In genomic region chr10:122018951-122019413, GRCh38 we compare ENCODE assay signal across 13 cellular contexts. TPM values are rescaled to one million over a fixed set of nuclear protein-coding genes. Genes with fewer than 3 reads are reported as not detected.
A peak's percentile ranks its signal among the peaks of the same experiment; 100 is the strongest.
DNase-seq lines count a peak whose midpoint lies in the region; ATAC-seq, FAIRE-seq and TF ChIP-seq lines count a peak whose summit lies in the region.
"Had no signal": no experiment of that assay in that cellular context is flagged by ENCODE, and none has a peak within 500 bp of the region (broad histone marks: within the 10 kb centered on the region; RNA-seq: fewer than 3 reads in every experiment).

No MANE protein-coding gene starts in this region.

- H3K9me1 ChIP-seq in keratinocyte (ENCODE audit: control insufficient read depth, extremely low read depth, insufficient read depth, low read length): no peaks in the 10 kb centered on the region

- H3K4me3 Mint-ChIP-seq in activated naive CD8-positive, alpha-beta T cell treated with anti-CD3 and anti-CD28 coated beads, Interleukin-2, amount 50 U/mL, for 24 hours: no peak overlapping the region
- H3K4me3 Mint-ChIP-seq: activated CD4-positive, alpha-beta T cell treated with anti-CD3 and anti-CD28 coated beads for 36 hours; activated naive CD8-positive, alpha-beta T cell treated with anti-CD3 and anti-CD28 coated beads for 36 hours; CD4-positive, alpha-beta memory T cell had no signal

- H3K4me3 ChIP-seq in keratinocyte (ENCODE audit: control insufficient read depth in 2 of 3, extremely low read depth in 1 of 3, insufficient read depth in 2 of 3, low read depth in 1 of 3, low read length in 3 of 3) (peak overlapping the region; percentile 11 to 79 (median 69)), gastrocnemius medialis (peak overlapping the region; percentile 36 to 45 (median 44))

- peak overlapping the region; percentile 43 for H3K27ac ChIP-seq in keratinocyte (ENCODE audit: control insufficient read depth, insufficient read depth, low read length)
- H3K27ac ChIP-seq in gastrocnemius medialis: peak overlapping the region; percentile 91 to 98 (median 95)

- H2AFZ ChIP-seq in keratinocyte (ENCODE audit: control insufficient read depth, low read length): peak overlapping the region; percentile 91

- peak; percentile 25 to 32 for TF ChIP-seq POLR2A in gastrocnemius medialis (IDR thresholded peaks at IDR 0.05)

- peaks cover 21% of the 10 kb centered on the region for H3K4me1 ChIP-seq in keratinocyte (ENCODE audit: control insufficient read depth, extremely low read depth, insufficient read depth, low read length)
- peaks cover 55 to 59% of the 10 kb centered on the region in 2 donors for H3K4me1 ChIP-seq in gastrocnemius medialis

- TF ChIP-seq CTCF in keratinocyte (optimal IDR thresholded peaks at IDR 0.05 in 1 of 3, IDR thresholded peaks at IDR 0.05 in 1 of 3, conservative IDR thresholded peaks at IDR 0.05 in 1 of 3; ENCODE audit: extremely low read depth in 1 of 3, insufficient read depth in 2 of 3, low read length in 3 of 3) (no peak), gastrocnemius medialis (IDR thresholded peaks at IDR 0.05 in 4 of 5, conservative IDR thresholded peaks at IDR 0.05 in 1 of 5) (no peak), GM20000 (IDR thresholded peaks at IDR 0.05; ENCODE audit: extremely low read depth, missing control alignments) (no peak)

- no peaks in the 10 kb centered on the region for H3K9me3 ChIP-seq in keratinocyte (ENCODE audit: control insufficient read depth, low read depth, low read length)
- no peaks in the 10 kb centered on the region for H3K9me3 ChIP-seq in gastrocnemius medialis

- peak overlapping the region; percentile 68 for H3K9ac ChIP-seq in keratinocyte (ENCODE audit: control insufficient read depth, extremely low read depth, insufficient read depth, low read length)

- H3K27me3 ChIP-seq in keratinocyte (ENCODE audit: control insufficient read depth, extremely low read depth, insufficient read depth, low read length): peaks cover 6% of the 10 kb centered on the region
- no peaks in the 10 kb centered on the region for H3K27me3 ChIP-seq in gastrocnemius medialis

- peaks cover 2% of the 10 kb centered on the region for H4K20me1 ChIP-seq in keratinocyte (ENCODE audit: control insufficient read depth, extremely low read depth, insufficient read depth, low read length)

- H3K27ac Mint-ChIP-seq in activated naive CD8-positive, alpha-beta T cell treated with anti-CD3 and anti-CD28 coated beads, Interleukin-2, amount 50 U/mL, for 24 hours: no peak overlapping the region
- H3K27ac Mint-ChIP-seq: activated CD4-positive, alpha-beta T cell treated with anti-CD3 and anti-CD28 coated beads for 36 hours; activated naive CD8-positive, alpha-beta T cell treated with anti-CD3 and anti-CD28 coated beads for 36 hours; CD4-positive, alpha-beta memory T cell had no signal

- no peaks in the 10 kb centered on the region for H3K36me3 ChIP-seq in keratinocyte (ENCODE audit: control insufficient read depth in 2 of 2, extremely low read depth in 1 of 2, insufficient read depth in 2 of 2, low read length in 2 of 2)
- H3K36me3 ChIP-seq in gastrocnemius medialis: peaks cover 0 to 5% of the 10 kb centered on the region in 2 donors

- in situ Hi-C loops in gastrocnemius medialis (cut with MboI; ENCODE audit: low sequenced_read_pairs in 4 of 4): no loop called here

- dilution Hi-C loops in keratinocyte (cut with MboI; ENCODE audit: extremely low pct_ligation_motif_present, low sequenced_read_pairs): no loop called here

- intact Hi-C loops in gastrocnemius medialis (cut with DNase I; ENCODE audit: low total_unique reads): no loop called here

- DNase-seq in HK-2 (ENCODE audit: unreplicated experiment) (peak; percentile 4), SW480 (ENCODE audit: low spot score) (peak; percentile 65), keratinocyte (ENCODE audit: low read depth, low spot score) (peak; percentile 19), gastrocnemius medialis (peak in 1 of 2 donors; percentile 72), GM20000 (ENCODE audit: low spot score) (no peak), GM19238 (ENCODE audit: insufficient read length, low spot score) (no peak)
- no peak for DNase-seq in activated naive CD8-positive, alpha-beta T cell treated with anti-CD3 and anti-CD28 coated beads, Interleukin-2, amount 50 U/mL, for 24 hours
- DNase-seq: activated CD4-positive, alpha-beta T cell treated with anti-CD3 and anti-CD28 coated beads for 36 hours; activated naive CD8-positive, alpha-beta T cell treated with anti-CD3 and anti-CD28 coated beads for 36 hours; CD4-positive, alpha-beta memory T cell; substantia nigra had no signal

- peak overlapping the region; percentile 96 for H3K4me2 ChIP-seq in keratinocyte (ENCODE audit: control insufficient read depth, extremely low read depth, insufficient read depth, low read depth, low read length)

- ATAC-seq in gastrocnemius medialis (peak; percentile 46 to 60), HG03342 (IDR thresholded peaks at IDR 0.05; ENCODE audit: unreplicated experiment) (no peak)
- ATAC-seq in activated naive CD8-positive, alpha-beta T cell treated with anti-CD3 and anti-CD28 coated beads, Interleukin-2, amount 50 U/mL, for 24 hours: no peak
- ATAC-seq: activated CD4-positive, alpha-beta T cell treated with anti-CD3 and anti-CD28 coated beads for 36 hours had no signal

- H3K27me3 Mint-ChIP-seq in activated naive CD8-positive, alpha-beta T cell treated with anti-CD3 and anti-CD28 coated beads, Interleukin-2, amount 50 U/mL, for 24 hours: peaks cover 1% of the 10 kb centered on the region

- H3K4me1 Mint-ChIP-seq in activated naive CD8-positive, alpha-beta T cell treated with anti-CD3 and anti-CD28 coated beads, Interleukin-2, amount 50 U/mL, for 24 hours: no peaks in the 10 kb centered on the region
- H3K4me1 Mint-ChIP-seq: activated CD4-positive, alpha-beta T cell treated with anti-CD3 and anti-CD28 coated beads for 36 hours; activated naive CD8-positive, alpha-beta T cell treated with anti-CD3 and anti-CD28 coated beads for 36 hours had no signal

- H3K36me3 Mint-ChIP-seq in activated naive CD8-positive, alpha-beta T cell treated with anti-CD3 and anti-CD28 coated beads, Interleukin-2, amount 50 U/mL, for 24 hours (ENCODE audit: low read depth): no peaks in the 10 kb centered on the region
- H3K36me3 Mint-ChIP-seq: activated naive CD8-positive, alpha-beta T cell treated with anti-CD3 and anti-CD28 coated beads for 36 hours; CD4-positive, alpha-beta memory T cell had no signal

- H3K79me2 ChIP-seq in keratinocyte (ENCODE audit: control insufficient read depth, insufficient read depth, low read length): no peaks in the 10 kb centered on the region

- FAIRE-seq in keratinocyte (lab: Jason Lieb, UNC): no peak
- FAIRE-seq: endometrium had no signal

- peaks cover 4% of the 10 kb centered on the region for H3K9me3 Mint-ChIP-seq in activated naive CD8-positive, alpha-beta T cell treated with anti-CD3 and anti-CD28 coated beads, Interleukin-2, amount 50 U/mL, for 24 hours
- H3K9me3 Mint-ChIP-seq: activated naive CD8-positive, alpha-beta T cell treated with anti-CD3 and anti-CD28 coated beads for 36 hours had no signal

RNA-seq across cellular contexts. Expression of gene TACC2, which starts 30.0 kb away (rescaled TPM):
- 6.8 to 20.9 TPM (median 12.8 TPM) in 3 replicates for polyA plus RNA-seq in keratinocyte
- polyA plus RNA-seq in keratinocyte (2011; ENCODE audit: low read depth): 160 TPM
- 14.6 and 17.7 TPM in 2 replicates for polyA plus RNA-seq in keratinocyte (2011; cell fraction: cytosol; rRNA removed)
- 46.6 and 47.1 TPM in 2 replicates for polyA plus RNA-seq in keratinocyte (2011; cell fraction: nucleus; rRNA removed)
- 16.0 and 58.4 TPM in 2 replicates for polyA plus RNA-seq in keratinocyte (2012; ENCODE audit: low replicate concordance)
- 16.0 to 24.0 TPM (median 17.2 TPM) in 3 replicates for polyA minus RNA-seq in keratinocyte
- 4.2 TPM for polyA minus RNA-seq in keratinocyte (2011; cell fraction: cytosol; rRNA and poly(A)+ RNA removed)
- 18.1 and 24.6 TPM in 2 replicates for polyA minus RNA-seq in keratinocyte (2011; cell fraction: nucleus; rRNA and poly(A)+ RNA removed)
- total RNA-seq in gastrocnemius medialis: 100 to 1,000 TPM; 105 to 334 (median 235) TPM
- total RNA-seq: activated CD4-positive, alpha-beta T cell treated with anti-CD3 and anti-CD28 coated beads for 36 hours; activated naive CD8-positive, alpha-beta T cell treated with anti-CD3 and anti-CD28 coated beads for 36 hours; CD4-positive, alpha-beta memory T cell had no signal
- polyA plus RNA-seq: CD4-positive, alpha-beta memory T cell had no signal

RNA-seq across cellular contexts. Expression of gene NSMCE4A, which starts 44.0 kb away (rescaled TPM):
- 27.5 to 52.0 TPM (median 29.1 TPM) in 3 replicates for polyA plus RNA-seq in keratinocyte
- polyA plus RNA-seq in keratinocyte (2011; ENCODE audit: low read depth): 75.7 TPM
- 22.1 and 31.1 TPM in 2 replicates for polyA plus RNA-seq in keratinocyte (2011; cell fraction: cytosol; rRNA removed)
- polyA plus RNA-seq in keratinocyte (2011; cell fraction: nucleus; rRNA removed): 51.7 and 69.1 TPM in 2 replicates
- 21.5 and 31.6 TPM in 2 replicates for polyA plus RNA-seq in keratinocyte (2012; ENCODE audit: low replicate concordance)
- 6.6 to 9.9 TPM (median 7.1 TPM) in 3 replicates for polyA minus RNA-seq in keratinocyte
- 15.2 TPM for polyA minus RNA-seq in keratinocyte (2011; cell fraction: cytosol; rRNA and poly(A)+ RNA removed)
- polyA minus RNA-seq in keratinocyte (2011; cell fraction: nucleus; rRNA and poly(A)+ RNA removed): 7.2 and 9.2 TPM in 2 replicates
- 10 to 100 TPM; 20.1 to 37.7 (median 26.9) TPM for total RNA-seq in gastrocnemius medialis

Comparison
In these comparisons a context has a peak if more than half of its experiments do, and no peak if none do; other contexts are left out.
1. DNase-seq: peak in HK-2 (single experiment), SW480 (single experiment) and keratinocyte (single experiment); none in GM20000 (single experiment), activated naive CD8-positive, alpha-beta T cell treated with anti-CD3 and anti-CD28 coated beads, Interleukin-2, amount 50 U/mL, for 24 hours (single experiment) and GM19238 (single experiment).
2. ATAC-seq: peak in gastrocnemius medialis (2 of 2); none in HG03342 (single experiment) and activated naive CD8-positive, alpha-beta T cell treated with anti-CD3 and anti-CD28 coated beads, Interleukin-2, amount 50 U/mL, for 24 hours (single experiment).